16 cellular contexts compared by ENCODE assay signal in the genomic region with DNA sequence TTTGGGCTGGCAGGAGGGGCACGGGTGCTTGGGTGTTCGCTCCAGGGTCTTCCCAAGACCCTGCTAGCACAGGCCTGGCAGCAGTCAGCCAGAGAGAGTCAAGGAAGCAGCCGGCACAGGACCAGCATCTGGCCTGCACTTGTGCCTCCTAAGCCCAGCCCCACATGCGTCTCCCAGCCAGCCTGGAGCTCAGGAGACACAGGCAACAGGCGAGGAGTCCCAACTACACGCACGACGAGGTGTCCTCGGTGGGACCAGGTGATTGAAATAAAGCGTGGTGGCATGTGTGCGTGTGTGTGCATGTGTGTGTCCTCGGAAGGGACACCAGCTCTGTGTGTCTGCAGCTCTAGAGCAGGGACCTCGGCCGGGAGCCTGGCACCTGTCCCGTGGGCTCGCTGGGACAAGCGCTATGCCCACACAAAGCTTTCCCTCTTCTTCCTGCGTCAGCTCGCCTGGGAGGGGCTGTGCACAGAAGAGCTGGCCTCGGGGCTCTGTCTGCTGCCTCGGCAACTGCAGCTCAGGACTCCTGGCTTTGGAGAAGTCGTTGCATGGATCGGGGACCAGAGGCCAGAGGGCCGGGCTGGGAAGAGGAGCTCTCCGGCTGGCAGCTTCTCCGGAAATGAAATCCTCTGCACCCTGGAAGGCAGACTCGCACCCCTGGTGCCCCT. TPM values are rescaled to one million over a fixed set of nuclear protein-coding genes. Genes with fewer than 3 reads are reported as not detected.
A peak's percentile ranks its signal among the peaks of the same experiment; 100 is the strongest.
DNase-seq lines count a peak whose midpoint lies in the region; ATAC-seq and TF ChIP-seq lines count a peak whose summit lies in the region.
"Had no signal": no experiment of that assay in that cellular context is flagged by ENCODE, and none has a peak within 500 bp of the region (broad histone marks: within the 10 kb centered on the region; RNA-seq: fewer than 3 reads in every experiment).

No MANE protein-coding gene starts in this region.

- no peak overlapping the region for H3K4me3 ChIP-seq in spleen
- H3K4me3 ChIP-seq: K562, lung had no signal

- TF ChIP-seq POLR2A in spleen (IDR thresholded peaks at IDR 0.05) = no peak

- peak; percentile 49 for DNase-seq in NCI-H748 (lab: John Stamatoyannopoulos, UW; ENCODE audit: unreplicated experiment)
- no peak for DNase-seq in NCI-H748 treated with DMSO at 0.1 percent for 48 hours (lab: John Stamatoyannopoulos, UW)
- DNase-seq in NCI-H69 (lab: John Stamatoyannopoulos, UW) = peak; percentile 69
- DNase-seq in left ventricle myocardium superior = peak; percentile 13
- peak; percentile 68 for DNase-seq in spleen
- no peak for DNase-seq in UCSD-AML1 (lab: John Stamatoyannopoulos, UW; ENCODE audit: unreplicated experiment)
- DNase-seq in Ammon's horn (ENCODE audit: low spot score) = no peak
- DNase-seq in D341Med (ENCODE audit: low spot score) = no peak
- DNase-seq: ACHN; activated CD4-positive, alpha-beta T cell treated with anti-CD3 and anti-CD28 coated beads for 4 hours; activated naive CD8-positive, alpha-beta T cell treated with anti-CD3 and anti-CD28 coated beads, Interleukin-2, amount 50 U/mL, for 24 hours; NCI-H187 treated with DMSO at 0.1 percent for 48 hours; NCI-H446; stimulated activated CD4-positive, alpha-beta T cell treated with anti-CD3 and anti-CD28 coated beads, Interleukin-15, amount 100 ng/mL, for 24 hours had no signal

- peaks cover 0 to 86% (median 59%) of the 10 kb centered on the region in 7 donors for H3K27me3 ChIP-seq in spleen (replicated peaks in 1 of 7)

- WGBS in spleen, 5 donors = 70 to 80% (median 73%) methylated on average over 26 to 27 of the region's 27 CpGs

- H3K9me3 ChIP-seq in spleen = no peaks in the 10 kb centered on the region

- H3K36me3 ChIP-seq in spleen = no peaks in the 10 kb centered on the region

- intact Hi-C loops in left ventricle myocardium superior (cut with micrococcal nuclease) = no loop called here
- intact Hi-C loops in spleen (cut with DNase I; ENCODE audit: low total_unique reads) = no loop called here

- H3K27ac ChIP-seq in spleen = no peak overlapping the region

- H3K4me1 ChIP-seq in spleen = peaks cover 4 to 27% (median 7%) of the 10 kb centered on the region in 6 donors

- TF ChIP-seq CTCF in spleen (IDR thresholded peaks at IDR 0.05 in 8 of 11, conservative IDR thresholded peaks at IDR 0.05 in 3 of 11) = no peak

- ATAC-seq in left ventricle myocardium superior = no peak
- ATAC-seq: activated naive CD8-positive, alpha-beta T cell treated with anti-CD3 and anti-CD28 coated beads, Interleukin-2, amount 50 U/mL, for 24 hours; K562 had no signal

RNA-seq across cellular contexts. Expression of gene SLC9A3, which starts 14.7 kb away (rescaled TPM):
- total RNA-seq in left ventricle myocardium superior (1.3 TPM), spleen (1 to 10 TPM; 1.0 to 3.2 (median 1.3) TPM)
- 1 to 10 TPM; 1.5 to 1.8 (median 1.5) TPM for polyA plus RNA-seq in spleen

Comparison
In these comparisons a context has a peak if more than half of its experiments do, and no peak if none do; other contexts are left out.
1. DNase-seq: peak in NCI-H748 (single experiment), NCI-H69 (single experiment), left ventricle myocardium superior (single experiment) and spleen (single experiment); none in NCI-H748 treated with DMSO at 0.1 percent for 48 hours (single experiment), UCSD-AML1 (single experiment), Ammon's horn (single experiment) and D341Med (single experiment).